ENCODE assay signal across 21 cellular contexts in genomic region chr9:109355564-109356297, GRCh38. TPM values are rescaled to one million over a fixed set of nuclear protein-coding genes. Genes with fewer than 3 reads are reported as not detected.
DNase-seq lines count a peak whose midpoint lies in the region; ATAC-seq and TF ChIP-seq lines count a peak whose summit lies in the region.
"Had no signal": no experiment of that assay in that cellular context is flagged by ENCODE, and none has a peak within 500 bp of the region (broad histone marks: within the 10 kb centered on the region; RNA-seq: fewer than 3 reads in every experiment).

No MANE protein-coding gene starts in this region.

- TF ChIP-seq CTCF in lower lobe of right lung (IDR thresholded peaks at IDR 0.05) = no peak
- TF ChIP-seq CTCF in GM20000 (IDR thresholded peaks at IDR 0.05; ENCODE audit: extremely low read depth, missing control alignments) = no peak
- no peak for TF ChIP-seq CTCF in colonic mucosa (IDR thresholded peaks at IDR 0.05)

- no peak overlapping the region for H3K27ac ChIP-seq in lower lobe of right lung
- H3K27ac ChIP-seq in colonic mucosa = no peak overlapping the region
- H3K27ac ChIP-seq: VCaP had no signal

- H3K9me3 Mint-ChIP-seq in activated CD4-positive, alpha-beta T cell treated with anti-CD3 and anti-CD28 coated beads for 36 hours (ENCODE audit: low read depth) = no peaks in the 10 kb centered on the region
- H3K9me3 Mint-ChIP-seq: CD4-positive, CD25-positive, alpha-beta regulatory T cell had no signal

- no peak overlapping the region for H3K4me3 Mint-ChIP-seq in activated CD4-positive, alpha-beta T cell treated with anti-CD3 and anti-CD28 coated beads for 36 hours
- H3K4me3 Mint-ChIP-seq: CD4-positive, CD25-positive, alpha-beta regulatory T cell had no signal

- H3K4me3 ChIP-seq in lower lobe of right lung (no peak overlapping the region), colonic mucosa (no peak overlapping the region)

- H3K4me1 Mint-ChIP-seq in activated CD4-positive, alpha-beta T cell treated with anti-CD3 and anti-CD28 coated beads for 36 hours = no peaks in the 10 kb centered on the region
- H3K4me1 Mint-ChIP-seq: CD4-positive, CD25-positive, alpha-beta regulatory T cell had no signal

- POLR2A ChIA-PET in activated CD4-positive, alpha-beta T cell treated with anti-CD3 and anti-CD28 coated beads for 36 hours (lab: Charles Lee) = no interaction called here

- H3K9me3 ChIP-seq in lower lobe of right lung (no peaks in the 10 kb centered on the region), colonic mucosa (no peaks in the 10 kb centered on the region)

- H3K27me3 ChIP-seq in lower lobe of right lung (ENCODE audit: low read depth) (no peaks in the 10 kb centered on the region), colonic mucosa (no peaks in the 10 kb centered on the region)

- DNase-seq in DMS79 treated with DMSO at 0.1 percent for 48 hours (lab: John Stamatoyannopoulos, UW) (peak; percentile 81), NCI-H128 (lab: John Stamatoyannopoulos, UW; ENCODE audit: unreplicated experiment) (peak; percentile 64), RPMI7951 (ENCODE audit: low read depth) (peak; percentile 47), lower lobe of right lung (no peak), GM20000 (ENCODE audit: low spot score) (no peak), colonic mucosa (no peak), HuH-7 (ENCODE audit: low spot score) (no peak)
- DNase-seq in activated CD4-positive, alpha-beta T cell treated with anti-CD3 and anti-CD28 coated beads for 36 hours = no peak
- DNase-seq: activated CD4-positive, alpha-beta T cell treated with anti-CD3 and anti-CD28 coated beads, Interleukin-2, amount 50 U/mL, for 48 hours; activated naive CD4-positive, alpha-beta T cell treated with Interleukin-2 at 50 U/mL for 16 hours; anterior cingulate cortex; CD4-positive, CD25-positive, alpha-beta regulatory T cell; cerebellar nuclear complex; effector memory CD4-positive, alpha-beta T cell; EL; KBM-7; left ventricle myocardium superior; MV-4-11; NCI-H2227 treated with DMSO at 0.1 percent for 48 hours; T-helper 1 cell had no signal

- H3K36me3 ChIP-seq in lower lobe of right lung (no peaks in the 10 kb centered on the region), colonic mucosa (no peaks in the 10 kb centered on the region)

- no peaks in the 10 kb centered on the region for H3K4me1 ChIP-seq in lower lobe of right lung
- H3K4me1 ChIP-seq in colonic mucosa = no peaks in the 10 kb centered on the region

- peak; percentile 57 to 68 for ATAC-seq in lower lobe of right lung
- no peak for ATAC-seq in activated CD4-positive, alpha-beta T cell treated with anti-CD3 and anti-CD28 coated beads for 36 hours
- ATAC-seq: left ventricle myocardium superior had no signal

- intact Hi-C loops in lower lobe of right lung (cut with DNase I) (no loop called here), colonic mucosa (cut with DNase I) (no loop called here)
- intact Hi-C loops in activated CD4-positive, alpha-beta T cell treated with anti-CD3 and anti-CD28 coated beads for 36 hours (cut with DNase I, micrococcal nuclease) = no loop called here

- CTCF ChIA-PET in activated CD4-positive, alpha-beta T cell treated with anti-CD3 and anti-CD28 coated beads for 36 hours (lab: Charles Lee) = no interaction called here

- peaks cover 5% of the 10 kb centered on the region for H3K27me3 Mint-ChIP-seq in activated CD4-positive, alpha-beta T cell treated with anti-CD3 and anti-CD28 coated beads for 36 hours

- no peak overlapping the region for H3K27ac Mint-ChIP-seq in activated CD4-positive, alpha-beta T cell treated with anti-CD3 and anti-CD28 coated beads for 36 hours
- H3K27ac Mint-ChIP-seq: CD4-positive, CD25-positive, alpha-beta regulatory T cell had no signal

- H3K9ac ChIP-seq in colonic mucosa (ENCODE audit: low read depth in 2 of 2, low read length in 2 of 2) = no peak overlapping the region

- H3K36me3 Mint-ChIP-seq in activated CD4-positive, alpha-beta T cell treated with anti-CD3 and anti-CD28 coated beads for 36 hours (ENCODE audit: low read depth) = no peaks in the 10 kb centered on the region
- H3K36me3 Mint-ChIP-seq: CD4-positive, CD25-positive, alpha-beta regulatory T cell had no signal

RNA-seq across cellular contexts. Expression of gene EPB41L4B, which starts 34.9 kb away (rescaled TPM):
- under 0.01 TPM in 1 of 2 replicates, not detected in the other for total RNA-seq in RPMI7951 (2014; rRNA removed; shearing (Covaris generic))
- total RNA-seq in lower lobe of right lung = 12.1 TPM
- total RNA-seq in colonic mucosa = 100 to 1,000 TPM in 1 of 2 donors, 10 to 100 TPM in 1; 87.3 to 151 TPM
- under 1 TPM; 0.23 to 0.33 TPM for total RNA-seq in activated CD4-positive, alpha-beta T cell treated with anti-CD3 and anti-CD28 coated beads for 36 hours
- total RNA-seq: CD4-positive, CD25-positive, alpha-beta regulatory T cell had no signal

Comparison
In these comparisons a context has a peak if more than half of its experiments do, and no peak if none do; other contexts are left out.
1. DNase-seq: peak in DMS79 treated with DMSO at 0.1 percent for 48 hours (single experiment), NCI-H128 (single experiment) and RPMI7951 (single experiment); none in lower lobe of right lung (single experiment), GM20000 (single experiment), colonic mucosa (single experiment), HuH-7 (single experiment) and activated CD4-positive, alpha-beta T cell treated with anti-CD3 and anti-CD28 coated beads for 36 hours (single experiment).